ENCODE assay signal across 14 cellular contexts in genomic region chr18:70243131-70243530, GRCh38. TPM values are rescaled to one million over a fixed set of nuclear protein-coding genes. Genes with fewer than 3 reads are reported as not detected.
A peak's percentile ranks its signal among the peaks of the same experiment; 100 is the strongest.
DNase-seq lines count a peak whose midpoint lies in the region; FAIRE-seq and TF ChIP-seq lines count a peak whose summit lies in the region.
"Had no signal": no experiment of that assay in that cellular context is flagged by ENCODE, and none has a peak within 500 bp of the region (broad histone marks: within the 10 kb centered on the region; RNA-seq: fewer than 3 reads in every experiment).

No MANE protein-coding gene starts in this region.

- TF ChIP-seq CTCF in chondrocyte (IDR thresholded peaks at IDR 0.05) (no peak), transverse colon (IDR thresholded peaks at IDR 0.05) (no peak), GM13977 (IDR thresholded peaks at IDR 0.05; ENCODE audit: extremely low read depth, insufficient read depth, missing control alignments) (no peak)

- DNase-seq in NCI-H748 (lab: John Stamatoyannopoulos, UW; ENCODE audit: unreplicated experiment) = peak; percentile 59
- no peak for DNase-seq in chondrocyte (ENCODE audit: low spot score)
- DNase-seq in mesendoderm = peak; percentile 14
- peak; percentile 55 for DNase-seq in transverse colon
- no peak for DNase-seq in GM13977 (ENCODE audit: low spot score)
- no peak for DNase-seq in GM12891 (ENCODE audit: insufficient read length, low spot score)
- no peak for DNase-seq in activated T-cell treated with anti-CD3 and anti-CD28 coated beads, Interleukin-2, amount 50 U/mL, for 48 hours
- DNase-seq: mesenchymal stem cell, MG63, NCI-H187, NCI-H524 treated with DMSO at 0.1 percent for 48 hours had no signal

- no peak overlapping the region for H4K5ac ChIP-seq in mesendoderm (ENCODE audit: low read length)

- H3K4me3 Mint-ChIP-seq in chondrocyte (ENCODE audit: unreplicated experiment) = peak overlapping the region; percentile 5

- H3K9me3 Mint-ChIP-seq in chondrocyte (ENCODE audit: low read depth) = peaks cover 7% of the 10 kb centered on the region

- H3K4me1 Mint-ChIP-seq in chondrocyte (ENCODE audit: low read depth) = peaks cover 41% of the 10 kb centered on the region

- H3K9ac ChIP-seq in mesendoderm (ENCODE audit: low read length) = no peak overlapping the region
- H3K9ac ChIP-seq: BLaER1 treated with 17β-estradiol and CSF1 and Interleukin-3, amounts not matched to agents 10 nM and 100 nM had no signal

- H3K4ac ChIP-seq in mesendoderm (ENCODE audit: low read depth, low read length) = no peak overlapping the region

- H3K27me3 ChIP-seq in mesendoderm (ENCODE audit: insufficient read depth, low read length, poor library complexity) = no peaks in the 10 kb centered on the region
- H3K27me3 ChIP-seq in transverse colon = no peaks in the 10 kb centered on the region
- H3K27me3 ChIP-seq: BLaER1 treated with 17β-estradiol and CSF1 and Interleukin-3, amounts not matched to agents 10 nM and 100 nM; MG63; right atrium auricular region had no signal

- H3K36me3 Mint-ChIP-seq in chondrocyte (ENCODE audit: low read depth) = peaks cover 3% of the 10 kb centered on the region

- H3K27ac Mint-ChIP-seq in chondrocyte (ENCODE audit: unreplicated experiment) = peak overlapping the region; percentile 67

- H2BK15ac ChIP-seq in mesendoderm (replicated peaks; ENCODE audit: low read depth) = no peak overlapping the region

- no peak overlapping the region for H3K27ac ChIP-seq in mesendoderm (ENCODE audit: low read depth, low read length)
- H3K27ac ChIP-seq in transverse colon = peak overlapping the region in 1 of 4 donors; percentile 45
- H3K27ac ChIP-seq: BLaER1 treated with 17β-estradiol and CSF1 and Interleukin-3, amounts not matched to agents 10 nM and 100 nM; right atrium auricular region had no signal

- no peak overlapping the region for H2BK120ac ChIP-seq in mesendoderm (ENCODE audit: low read depth, low read length)

- H3K56ac ChIP-seq in mesendoderm (ENCODE audit: low read length) = no peak overlapping the region

- peak; percentile 81 for TF ChIP-seq EP300 in transverse colon (IDR thresholded peaks at IDR 0.05; ENCODE audit: low read depth)

- H3K36me3 ChIP-seq in mesendoderm (ENCODE audit: control insufficient read depth, insufficient read depth, low read length) (no peaks in the 10 kb centered on the region), transverse colon (no peaks in the 10 kb centered on the region)
- H3K36me3 ChIP-seq: BLaER1 treated with 17β-estradiol and CSF1 and Interleukin-3, amounts not matched to agents 10 nM and 100 nM; MG63; right atrium auricular region had no signal

- H3K18ac ChIP-seq in mesendoderm (ENCODE audit: low read length) = no peak overlapping the region

- no peaks in the 10 kb centered on the region for H3K79me1 ChIP-seq in mesendoderm (ENCODE audit: low read length)

- in situ Hi-C loops in transverse colon (cut with MboI; ENCODE audit: low pct_ligation_motif_present in 1 of 4, low pct_unique_long_range_greater_than_20kb in 1 of 4, low sequenced_read_pairs in 3 of 4) = no loop called here
- in situ Hi-C loops in GM13977 (cut with MboI; ENCODE audit: low pct_unique_long_range_greater_than_20kb, low sequenced_read_pairs, unreplicated experiment) = no loop called here

- no peaks in the 10 kb centered on the region for H3K9me3 ChIP-seq in transverse colon
- H3K9me3 ChIP-seq: MG63, right atrium auricular region had no signal

- no peak overlapping the region for H3K4me2 ChIP-seq in mesendoderm (ENCODE audit: low read length)
- H3K4me2 ChIP-seq: BLaER1 treated with 17β-estradiol and CSF1 and Interleukin-3, amounts not matched to agents 10 nM and 100 nM had no signal

- H3K4me3 ChIP-seq in mesendoderm (ENCODE audit: low read length) (no peak overlapping the region), transverse colon (peak overlapping the region in 1 of 4 donors; percentile 7)
- H3K4me3 ChIP-seq: BLaER1 treated with 17β-estradiol and CSF1 and Interleukin-3, amounts not matched to agents 10 nM and 100 nM; MG63; right atrium auricular region had no signal

- no peak overlapping the region for H3K23ac ChIP-seq in mesendoderm (ENCODE audit: low read length)

- no peaks in the 10 kb centered on the region for H3K27me3 Mint-ChIP-seq in chondrocyte (ENCODE audit: low read depth)

- no CpG with 5 or more reads among the region's 8 CpGs for WGBS in mesendoderm (ENCODE audit: extremely low coverage, insufficient coverage, low lambda C conversion rate)
- WGBS in transverse colon (ENCODE audit: low coverage in 1 of 2), 2 donors = 49 to 50% methylated on average over 8 of the region's 8 CpGs

- intact Hi-C loops in transverse colon (cut with DNase I; ENCODE audit: low total_unique reads) = no loop called here

- H3K4me1 ChIP-seq in mesendoderm (ENCODE audit: control insufficient read depth, low read depth, low read length) (no peaks in the 10 kb centered on the region), transverse colon (no peaks in the 10 kb centered on the region)
- H3K4me1 ChIP-seq: right atrium auricular region had no signal

- no peak overlapping the region for H2AK5ac ChIP-seq in mesendoderm (ENCODE audit: low read length)

- TF ChIP-seq POLR2A in transverse colon (IDR thresholded peaks at IDR 0.05) (no peak), GM12891 (IDR thresholded peaks at IDR 0.05; ENCODE audit: low read depth, low read length) (no peak)

- no peak overlapping the region for H2BK5ac ChIP-seq in mesendoderm (ENCODE audit: low read length)

- FAIRE-seq in GM12891 (lab: Jason Lieb, UNC) = no peak
- FAIRE-seq: H54 had no signal

- H3K79me2 ChIP-seq in mesendoderm (ENCODE audit: control insufficient read depth, insufficient read depth, low read length) = no peaks in the 10 kb centered on the region

- no peak overlapping the region for H4K8ac ChIP-seq in mesendoderm (ENCODE audit: low read depth, low read length)

TF ChIP-seq in GM12891, 5 proteins besides CTCF, POLR2A, EP300 and RAD21:
- TF ChIP-seq POU2F2 (IDR thresholded peaks at IDR 0.05; ENCODE audit: low read depth, low read length) = no peak

RNA-seq across cellular contexts. Expression of gene RTTN, which starts 37.6 kb away (rescaled TPM):
- total RNA-seq in chondrocyte = 4.8 to 14.4 TPM (median 6.6 TPM) in 3 replicates
- polyA plus RNA-seq in mesendoderm (2013, experiment 1 of 2) = 6.4 TPM
- 6.1 TPM for polyA plus RNA-seq in mesendoderm (2013, experiment 2 of 2)
- 10 to 100 TPM in 3 of 4 donors, 1 to 10 TPM in 1; 9.7 to 18.7 (median 13.1) TPM for total RNA-seq in transverse colon
- 11.2 TPM for polyA plus RNA-seq in GM12891 (2012; ENCODE audit: low read depth, missing spikeins)

RNA-seq across cellular contexts. Expression of gene SOCS6, which starts 45.7 kb away (rescaled TPM):
- total RNA-seq in chondrocyte (16.4 to 18.5 TPM (median 17.3 TPM) in 3 replicates), transverse colon (10 to 100 TPM; 11.5 to 47.8 (median 46.1) TPM)
- 20.5 TPM for polyA plus RNA-seq in mesendoderm (2013, experiment 1 of 2)
- polyA plus RNA-seq in mesendoderm (2013, experiment 2 of 2) = 21.0 TPM
- polyA plus RNA-seq in GM12891 (2012; ENCODE audit: low read depth, missing spikeins) = 1.9 TPM

Comparison
In these comparisons a context has a peak if more than half of its experiments do, and no peak if none do; other contexts are left out.
1. DNase-seq: peak in NCI-H748 (single experiment), mesendoderm (single experiment) and transverse colon (single experiment); none in chondrocyte (single experiment), GM13977 (single experiment), GM12891 (single experiment) and activated T-cell treated with anti-CD3 and anti-CD28 coated beads, Interleukin-2, amount 50 U/mL, for 48 hours (0 of 2).